22 cellular contexts compared by ENCODE assay signal in the genomic region with DNA sequence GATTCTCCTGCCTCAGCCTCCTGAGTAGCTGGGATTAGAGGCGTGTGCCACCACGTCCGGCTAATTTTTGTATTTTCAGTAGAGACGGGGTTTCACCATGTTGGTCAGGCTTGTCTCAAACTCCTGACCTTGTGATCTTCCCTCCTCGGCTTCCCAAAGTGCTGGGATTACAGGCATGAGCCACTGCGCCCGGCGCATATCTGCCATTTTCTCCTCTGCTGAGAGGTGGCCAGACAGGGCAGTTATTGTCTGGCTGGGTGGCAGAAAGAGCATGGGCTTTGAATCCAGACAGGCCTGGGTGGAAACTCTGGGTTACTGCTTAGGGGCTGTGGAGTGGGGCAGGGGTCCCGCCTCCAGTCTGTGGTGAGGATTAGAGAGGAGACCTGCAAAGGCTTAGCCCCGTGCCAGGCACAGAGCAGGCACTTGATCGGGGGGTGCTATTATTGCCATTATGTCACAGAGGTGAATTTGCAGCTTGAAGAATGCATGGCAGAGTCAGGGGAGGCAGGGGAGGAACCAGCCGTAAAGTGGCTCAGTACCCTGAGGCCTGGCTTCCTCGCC.
"Had no signal": no experiment of that assay in that cellular context is flagged by ENCODE, and none has a peak within 500 bp of the region (broad histone marks: within the 10 kb centered on the region; RNA-seq: fewer than 3 reads in every experiment).

No MANE protein-coding gene starts in this region.

- H3K27ac ChIP-seq: neural progenitor cell had no signal

- H3K4me3 Mint-ChIP-seq: activated CD8-positive, alpha-beta T cell treated with anti-CD3 and anti-CD28 coated beads, Interleukin-2, amount 10 ng/mL, durations not matched to agents 7 days and 5 days; activated naive CD4-positive, alpha-beta T cell treated with anti-CD3 and anti-CD28 coated beads, Interleukin-2, amount 50 U/mL, for 24 hours; activated T-cell treated with anti-CD3 and anti-CD28 coated beads, Interleukin-2, amount 50 U/mL, for 24 hours; neural progenitor cell; stimulated activated effector memory CD8-positive, alpha-beta T cell treated with anti-CD3 and anti-CD28 coated beads, Interleukin-12 subunit alpha, Interleukin-12 subunit beta, amount 100 ng/mL, for 72 hours had no signal

- H3K4me2 ChIP-seq: neural progenitor cell, smooth muscle cell had no signal

- FAIRE-seq: endometrium had no signal

- H3K27me3 ChIP-seq: neural progenitor cell, stomach had no signal

- H3K27me3 Mint-ChIP-seq: activated naive CD4-positive, alpha-beta T cell treated with anti-CD3 and anti-CD28 coated beads, Interleukin-2, amount 50 U/mL, for 24 hours; activated T-cell treated with anti-CD3 and anti-CD28 coated beads, Interleukin-2, amount 50 U/mL, for 24 hours had no signal

- H3K4me3 ChIP-seq: coronary artery, lung, neural progenitor cell, smooth muscle cell, stomach had no signal

- H3K4me1 Mint-ChIP-seq: stimulated activated effector memory CD8-positive, alpha-beta T cell treated with anti-CD3 and anti-CD28 coated beads, Interleukin-12 subunit alpha, Interleukin-12 subunit beta, amount 100 ng/mL, for 72 hours had no signal

- DNase-seq: activated CD4-positive, alpha-beta T cell treated with anti-CD3 and anti-CD28 coated beads for 4 hours; activated T-cell treated with anti-CD3 and anti-CD28 coated beads, Interleukin-2, amount 50 U/mL, for 24 hours; amygdala; erythroblast; foreskin melanocyte; glutamatergic neuron; hippocampal formation; islet precursor cell; left colon; midbrain; stimulated activated CD4-positive, alpha-beta T cell treated with anti-CD3 and anti-CD28 coated beads, Interleukin-4, amount 100 ng/mL, for 24 hours; stomach; SW 1271; trophoblast cell had no signal

- H3K36me3 ChIP-seq: neural progenitor cell, stomach had no signal

- H3K9me3 Mint-ChIP-seq: activated naive CD4-positive, alpha-beta T cell treated with anti-CD3 and anti-CD28 coated beads, Interleukin-2, amount 50 U/mL, for 24 hours; activated T-cell treated with anti-CD3 and anti-CD28 coated beads, Interleukin-2, amount 50 U/mL, for 24 hours; neural progenitor cell; stimulated activated effector memory CD8-positive, alpha-beta T cell treated with anti-CD3 and anti-CD28 coated beads, Interleukin-12 subunit alpha, Interleukin-12 subunit beta, amount 100 ng/mL, for 72 hours had no signal

- H3K9ac ChIP-seq: neural progenitor cell had no signal

- H3K36me3 Mint-ChIP-seq: neural progenitor cell; stimulated activated effector memory CD8-positive, alpha-beta T cell treated with anti-CD3 and anti-CD28 coated beads, Interleukin-12 subunit alpha, Interleukin-12 subunit beta, amount 100 ng/mL, for 72 hours had no signal

- H3K27ac Mint-ChIP-seq: activated CD8-positive, alpha-beta T cell treated with anti-CD3 and anti-CD28 coated beads, Interleukin-2, amount 10 ng/mL, durations not matched to agents 7 days and 5 days; activated naive CD4-positive, alpha-beta T cell treated with anti-CD3 and anti-CD28 coated beads, Interleukin-2, amount 50 U/mL, for 24 hours; activated T-cell treated with anti-CD3 and anti-CD28 coated beads, Interleukin-2, amount 50 U/mL, for 24 hours; neural progenitor cell; stimulated activated effector memory CD8-positive, alpha-beta T cell treated with anti-CD3 and anti-CD28 coated beads, Interleukin-12 subunit alpha, Interleukin-12 subunit beta, amount 100 ng/mL, for 72 hours had no signal

- H3K9me3 ChIP-seq: stomach had no signal
